ENCODE assay signal across 8 cellular contexts in the genomic region with DNA sequence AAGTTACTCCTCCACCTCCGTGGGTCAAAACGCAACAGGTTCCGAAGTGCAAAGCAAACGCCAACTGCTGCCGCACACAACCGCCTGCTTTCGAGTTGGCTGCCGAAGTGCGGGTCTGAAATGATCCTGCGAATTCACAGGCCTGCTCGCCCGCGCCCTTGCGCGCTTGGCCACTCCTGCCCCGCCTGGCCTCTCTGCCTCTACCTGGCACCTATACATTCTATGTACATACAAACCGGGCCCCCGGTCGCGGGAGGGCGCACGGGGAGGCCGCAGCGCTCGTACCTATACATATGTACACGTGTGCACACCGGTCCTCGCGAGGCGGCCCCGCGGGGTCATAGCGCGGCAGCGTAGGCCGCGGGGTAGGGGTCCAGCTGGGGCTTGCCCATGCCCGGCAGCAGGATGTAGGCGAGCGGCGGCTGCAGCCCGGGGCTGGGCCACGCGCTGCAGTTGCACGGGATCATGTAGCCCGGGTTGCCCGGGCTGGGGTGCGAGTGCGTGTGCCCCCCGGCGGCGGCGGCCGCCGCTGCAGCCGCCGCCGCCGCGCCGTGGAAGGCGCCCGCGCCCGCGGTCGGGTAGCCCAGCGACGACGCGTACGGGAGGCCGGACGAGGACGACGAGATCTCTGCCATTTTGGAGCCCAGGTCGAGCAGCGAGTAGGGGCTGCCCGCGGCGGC. TPM values are rescaled to one million over a fixed set of nuclear protein-coding genes. Genes with fewer than 3 reads are reported as not detected.
DNase-seq lines count a peak whose midpoint lies in the region; ATAC-seq and TF ChIP-seq lines count a peak whose summit lies in the region.

No MANE protein-coding gene starts in this region.

- peak overlapping the region; percentile 61 for H3K4me3 ChIP-seq in GM23338

- peaks cover 75% of the 10 kb centered on the region for H3K27me3 ChIP-seq in GM23338 (ENCODE audit: insufficient read depth)

- no peaks in the 10 kb centered on the region for H3K36me3 ChIP-seq in GM23338 (ENCODE audit: insufficient read depth)

- H3K27ac Mint-ChIP-seq in activated CD4-positive, alpha-beta T cell treated with anti-CD3 and anti-CD28 coated beads, Interleukin-2, amount 10 ng/mL, durations not matched to agents 7 days and 5 days = no peak overlapping the region
- H3K27ac Mint-ChIP-seq in GM23338 (no peak overlapping the region), progenitor cell of endocrine pancreas (peak overlapping the region; percentile 90)
- H3K27ac Mint-ChIP-seq in effector memory CD8-positive, alpha-beta T cell = no peak overlapping the region

- TF ChIP-seq CTCF in GM23338 (conservative IDR thresholded peaks at IDR 0.05; ENCODE audit: low read depth in 2 of 2) (peak; percentile 14 to 32; a peak in 2 of 4 replicates), progenitor cell of endocrine pancreas (IDR thresholded peaks at IDR 0.05; ENCODE audit: unreplicated experiment) (peak; percentile 53)

- peak; percentile 10 for ATAC-seq in GM23338
- no peak for ATAC-seq in effector memory CD8-positive, alpha-beta T cell (replicated peaks)
- no peak for ATAC-seq in GM21526 (IDR thresholded peaks at IDR 0.05; ENCODE audit: low FRiP score, unreplicated experiment)

- H3K9me2 ChIP-seq in GM23338 (ENCODE audit: insufficient read depth) = no peaks in the 10 kb centered on the region

- no peak overlapping the region for H3K4me3 Mint-ChIP-seq in activated CD4-positive, alpha-beta T cell treated with anti-CD3 and anti-CD28 coated beads, Interleukin-2, amount 10 ng/mL, durations not matched to agents 7 days and 5 days
- H3K4me3 Mint-ChIP-seq in GM23338 = peak overlapping the region; percentile 71
- H3K4me3 Mint-ChIP-seq in effector memory CD8-positive, alpha-beta T cell = peak overlapping the region; percentile 45 to 55
- H3K4me3 Mint-ChIP-seq in progenitor cell of endocrine pancreas (ENCODE audit: low read depth) = peak overlapping the region; percentile 91

- H3K79me2 ChIP-seq in GM23338 (replicated peaks; ENCODE audit: insufficient read depth) = no peaks in the 10 kb centered on the region

- peaks cover 48% of the 10 kb centered on the region for H3K4me1 ChIP-seq in GM23338 (ENCODE audit: insufficient read depth)

- peaks cover 2% of the 10 kb centered on the region for H3K36me3 Mint-ChIP-seq in activated CD4-positive, alpha-beta T cell treated with anti-CD3 and anti-CD28 coated beads, Interleukin-2, amount 10 ng/mL, durations not matched to agents 7 days and 5 days (ENCODE audit: low read depth)
- H3K36me3 Mint-ChIP-seq in GM23338 (ENCODE audit: low read depth) = no peaks in the 10 kb centered on the region; the same call in 2 of the 3 replicates
- no peaks in the 10 kb centered on the region for H3K36me3 Mint-ChIP-seq in effector memory CD8-positive, alpha-beta T cell (ENCODE audit: insufficient read depth)
- peaks cover 4% of the 10 kb centered on the region for H3K36me3 Mint-ChIP-seq in progenitor cell of endocrine pancreas (ENCODE audit: insufficient read depth)

- no peak overlapping the region for H3K27ac ChIP-seq in GM23338 (ENCODE audit: low read depth)

- H3K27me3 Mint-ChIP-seq in activated CD4-positive, alpha-beta T cell treated with anti-CD3 and anti-CD28 coated beads, Interleukin-2, amount 10 ng/mL, durations not matched to agents 7 days and 5 days = peaks cover 77% of the 10 kb centered on the region
- H3K27me3 Mint-ChIP-seq in GM23338 (ENCODE audit: insufficient read depth, low read depth, poor library complexity) = peaks cover 61% of the 10 kb centered on the region
- peaks cover 67 to 74% of the 10 kb centered on the region in 2 donors for H3K27me3 Mint-ChIP-seq in effector memory CD8-positive, alpha-beta T cell
- H3K27me3 Mint-ChIP-seq in progenitor cell of endocrine pancreas = peaks cover 35% of the 10 kb centered on the region

- DNase-seq in activated CD4-positive, alpha-beta T cell treated with anti-CD3 and anti-CD28 coated beads for 48 hours = peak; percentile 46
- DNase-seq in activated CD4-positive, alpha-beta T cell treated with anti-CD3 and anti-CD28 coated beads, Interleukin-2, amount 10 ng/mL, durations not matched to agents 7 days and 5 days = no peak
- DNase-seq in GM23338 (ENCODE audit: low spot score) = peak; percentile 62
- peak; percentile 68 for DNase-seq in NCI-H345 (lab: John Stamatoyannopoulos, UW)
- no peak for DNase-seq in effector memory CD8-positive, alpha-beta T cell
- DNase-seq in progenitor cell of endocrine pancreas (ENCODE audit: low spot score, unreplicated experiment) = peak; percentile 36
- no peak for DNase-seq in amniotic stem cell (lab: John Stamatoyannopoulos, UW)

- 0 out of 2 replicates have a peak, but pooled peaks cover 9% of the 10 kb centered on the region for H3F3A ChIP-seq in GM23338 (replicated peaks; ENCODE audit: low read depth)

- CTCF ChIA-PET in activated CD4-positive, alpha-beta T cell treated with anti-CD3 and anti-CD28 coated beads, Interleukin-2, amount 10 ng/mL, durations not matched to agents 7 days and 5 days (lab: Charles Lee) = no interaction called here

- POLR2A ChIA-PET in activated CD4-positive, alpha-beta T cell treated with anti-CD3 and anti-CD28 coated beads, Interleukin-2, amount 10 ng/mL, durations not matched to agents 7 days and 5 days (lab: Charles Lee) = no interaction called here

- H3K4me1 Mint-ChIP-seq in activated CD4-positive, alpha-beta T cell treated with anti-CD3 and anti-CD28 coated beads, Interleukin-2, amount 10 ng/mL, durations not matched to agents 7 days and 5 days = peaks cover 20% of the 10 kb centered on the region
- H3K4me1 Mint-ChIP-seq in GM23338 (peaks cover 45% of the 10 kb centered on the region), progenitor cell of endocrine pancreas (ENCODE audit: low read depth) (peaks cover 42% of the 10 kb centered on the region)
- H3K4me1 Mint-ChIP-seq in effector memory CD8-positive, alpha-beta T cell (ENCODE audit: low read depth in 2 of 2) = peaks cover 6 to 8% of the 10 kb centered on the region in 2 donors

- no peaks in the 10 kb centered on the region for H3K9me3 Mint-ChIP-seq in activated CD4-positive, alpha-beta T cell treated with anti-CD3 and anti-CD28 coated beads, Interleukin-2, amount 10 ng/mL, durations not matched to agents 7 days and 5 days
- H3K9me3 Mint-ChIP-seq in GM23338 (peaks cover 2% of the 10 kb centered on the region; the same call in 1 of the 3 replicates), progenitor cell of endocrine pancreas (ENCODE audit: low read depth) (no peaks in the 10 kb centered on the region)
- no peaks in the 10 kb centered on the region for H3K9me3 Mint-ChIP-seq in effector memory CD8-positive, alpha-beta T cell

- H2AFZ ChIP-seq in GM23338 = no peak overlapping the region

- peak overlapping the region; percentile 91 for H3K4me2 ChIP-seq in GM23338

- H4K20me1 ChIP-seq in GM23338 (replicated peaks; ENCODE audit: insufficient read depth) = no peaks in the 10 kb centered on the region

TF ChIP-seq in GM23338, 12 proteins besides CTCF, POLR2A, EP300 and RAD21:
- peak; percentile 69 for TF ChIP-seq EZH2 (IDR thresholded peaks at IDR 0.05; ENCODE audit: low read depth, unreplicated experiment)
- no peak for TF ChIP-seq NANOG (IDR thresholded peaks at IDR 0.05; ENCODE audit: borderline replicate concordance)
- no peak for TF ChIP-seq CREB1 (CRISPR knock-in tag; IDR thresholded peaks at IDR 0.05; ENCODE audit: low read depth)
- no peak for TF ChIP-seq ZNF331 (CRISPR knock-in tag; IDR thresholded peaks at IDR 0.05; ENCODE audit: low read depth)
- no peak for TF ChIP-seq ZNF114 (CRISPR knock-in tag; IDR thresholded peaks at IDR 0.05)
- peak; percentile 55 for TF ChIP-seq EZH2phosphoT487 (IDR thresholded peaks at IDR 0.05; ENCODE audit: unreplicated experiment)

RNA-seq across cellular contexts. Expression of a gene that starts 1.3 kb away (rescaled TPM):
- not detected for total RNA-seq in activated CD4-positive, alpha-beta T cell treated with anti-CD3 and anti-CD28 coated beads, Interleukin-2, amount 10 ng/mL, durations not matched to agents 7 days and 5 days
- total RNA-seq in GM23338 (2014; rRNA removed; shearing (Covaris generic)) = 3.5 and 4.7 TPM in 2 replicates
- polyA plus RNA-seq in GM23338 (2016; fragmentation: Nextera tagmentation; extraction: Ambion mirVana) = 1.7 and 2.3 TPM in 2 replicates
- total RNA-seq in progenitor cell of endocrine pancreas = 44.7 and 61.1 TPM in 2 replicates

Comparison
In these comparisons a context has a peak if more than half of its experiments do, and no peak if none do; other contexts are left out.
1. DNase-seq: peak in activated CD4-positive, alpha-beta T cell treated with anti-CD3 and anti-CD28 coated beads for 48 hours (single experiment), GM23338 (single experiment), NCI-H345 (single experiment) and progenitor cell of endocrine pancreas (single experiment); none in activated CD4-positive, alpha-beta T cell treated with anti-CD3 and anti-CD28 coated beads, Interleukin-2, amount 10 ng/mL, durations not matched to agents 7 days and 5 days (single experiment), effector memory CD8-positive, alpha-beta T cell (0 of 3) and amniotic stem cell (single experiment).